Comparison of ENCODE assay signal across 35 cellular contexts in the genomic region with DNA sequence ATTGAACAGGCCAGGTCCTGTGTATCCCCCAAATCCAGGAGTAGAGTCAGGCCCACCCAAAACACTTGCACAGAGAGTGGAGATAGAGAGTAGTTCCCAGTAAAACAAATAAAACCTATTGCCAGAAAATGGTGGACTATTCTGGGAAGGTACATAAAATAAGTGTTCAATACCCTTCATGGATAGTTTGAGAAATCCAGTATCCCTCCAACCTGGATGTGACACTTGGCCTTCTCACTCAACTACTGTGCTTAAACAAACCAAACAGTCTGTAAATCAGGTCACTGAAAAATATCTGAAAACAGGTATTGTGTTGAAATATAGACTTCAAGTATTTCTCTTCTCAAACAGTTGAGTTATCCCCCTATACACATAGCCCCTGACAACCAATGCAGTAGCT.
"Had no signal": no experiment of that assay in that cellular context is flagged by ENCODE, and none has a peak within 500 bp of the region (broad histone marks: within the 10 kb centered on the region; RNA-seq: fewer than 3 reads in every experiment).

No MANE protein-coding gene starts in this region.

- ATAC-seq: activated naive CD4-positive, alpha-beta T cell treated with anti-CD3 and anti-CD28 coated beads, Interleukin-2, amount 50 U/mL, for 72 hours; activated naive CD8-positive, alpha-beta T cell treated with anti-CD3 and anti-CD28 coated beads, Interleukin-2, amount 50 U/mL, for 24 hours; activated T-cell treated with anti-CD3 and anti-CD28 coated beads, Interleukin-2, amount 50 U/mL, for 4 hours; activated T-cell treated with anti-CD3 and anti-CD28 coated beads, Interleukin-2, amount 50 U/mL, for 72 hours; activated T-helper 17 cell treated with anti-CD3 and anti-CD28 coated beads, Interleukin-2, amount 50 U/mL, for 72 hours; body of pancreas had no signal

- H3K4me3 ChIP-seq: adrenal gland, ascending aorta, body of pancreas, breast epithelium, cardiac muscle cell had no signal

- H3K27ac ChIP-seq: adrenal gland, ascending aorta, body of pancreas, brain microvascular endothelial cell, breast epithelium, cardiac muscle cell had no signal

- DNase-seq: activated effector memory CD4-positive, alpha-beta T cell treated with anti-CD3 and anti-CD28 coated beads, Interleukin-2, amount 50 U/mL, for 16 hours; activated effector memory CD4-positive, alpha-beta T cell treated with Interleukin-2 at 50 U/mL for 16 hours; activated gamma-delta T cell; activated gamma-delta T cell treated with Interleukin-2 at 50 U/mL for 16 hours; activated naive CD4-positive, alpha-beta T cell; activated naive CD4-positive, alpha-beta T cell treated with anti-CD3 and anti-CD28 coated beads for 36 hours; activated naive CD4-positive, alpha-beta T cell treated with anti-CD3 and anti-CD28 coated beads, Interleukin-2, amount 10 ng/mL, durations not matched to agents 7 days and 5 days; activated naive CD4-positive, alpha-beta T cell treated with anti-CD3 and anti-CD28 coated beads, Interleukin-2, amount 50 U/mL, for 16 hours; activated naive CD4-positive, alpha-beta T cell treated with Interleukin-2 at 50 U/mL for 16 hours; activated naive CD8-positive, alpha-beta T cell treated with anti-CD3 and anti-CD28 coated beads for 36 hours; activated naive CD8-positive, alpha-beta T cell treated with anti-CD3 and anti-CD28 coated beads, Interleukin-2, amount 10 ng/mL, durations not matched to agents 7 days and 5 days; activated naive CD8-positive, alpha-beta T cell treated with anti-CD3 and anti-CD28 coated beads, Interleukin-2, amount 50 U/mL, for 24 hours; activated T-cell treated with anti-CD3 and anti-CD28 coated beads for 4 hours; activated T-cell treated with anti-CD3 and anti-CD28 coated beads, Interleukin-2, amount 50 U/mL, for 1 hour; activated T-cell treated with anti-CD3 and anti-CD28 coated beads, Interleukin-2, amount 50 U/mL, for 24 hours; activated T-cell treated with anti-CD3 and anti-CD28 coated beads, Interleukin-2, amount 50 U/mL, for 4 hours; activated T-cell treated with anti-CD3 and anti-CD28 coated beads, Interleukin-2, amount 50 U/mL, for 48 hours; activated T-cell treated with anti-CD3 and anti-CD28 coated beads, Interleukin-2, amount 50 U/mL, for 72 hours; adrenal gland; amniotic stem cell; amygdala; anterior cingulate cortex; aorta; body of pancreas; brain microvascular endothelial cell; caudate nucleus; central memory CD4-positive, alpha-beta T cell; cerebellar nuclear complex had no signal

- H3K36me3 ChIP-seq: adrenal gland, ascending aorta, brain microvascular endothelial cell, breast epithelium, cardiac muscle cell had no signal

- FAIRE-seq: astrocyte, bronchial epithelial cell had no signal

- H3K4me1 ChIP-seq: body of pancreas, breast epithelium had no signal

- H3K9me3 ChIP-seq: adrenal gland, ascending aorta, body of pancreas, breast epithelium had no signal

- H3K27me3 ChIP-seq: adrenal gland, ascending aorta, body of pancreas, brain microvascular endothelial cell, breast epithelium had no signal
